ENCODE assay signal across 1 cellular context in the genomic region with DNA sequence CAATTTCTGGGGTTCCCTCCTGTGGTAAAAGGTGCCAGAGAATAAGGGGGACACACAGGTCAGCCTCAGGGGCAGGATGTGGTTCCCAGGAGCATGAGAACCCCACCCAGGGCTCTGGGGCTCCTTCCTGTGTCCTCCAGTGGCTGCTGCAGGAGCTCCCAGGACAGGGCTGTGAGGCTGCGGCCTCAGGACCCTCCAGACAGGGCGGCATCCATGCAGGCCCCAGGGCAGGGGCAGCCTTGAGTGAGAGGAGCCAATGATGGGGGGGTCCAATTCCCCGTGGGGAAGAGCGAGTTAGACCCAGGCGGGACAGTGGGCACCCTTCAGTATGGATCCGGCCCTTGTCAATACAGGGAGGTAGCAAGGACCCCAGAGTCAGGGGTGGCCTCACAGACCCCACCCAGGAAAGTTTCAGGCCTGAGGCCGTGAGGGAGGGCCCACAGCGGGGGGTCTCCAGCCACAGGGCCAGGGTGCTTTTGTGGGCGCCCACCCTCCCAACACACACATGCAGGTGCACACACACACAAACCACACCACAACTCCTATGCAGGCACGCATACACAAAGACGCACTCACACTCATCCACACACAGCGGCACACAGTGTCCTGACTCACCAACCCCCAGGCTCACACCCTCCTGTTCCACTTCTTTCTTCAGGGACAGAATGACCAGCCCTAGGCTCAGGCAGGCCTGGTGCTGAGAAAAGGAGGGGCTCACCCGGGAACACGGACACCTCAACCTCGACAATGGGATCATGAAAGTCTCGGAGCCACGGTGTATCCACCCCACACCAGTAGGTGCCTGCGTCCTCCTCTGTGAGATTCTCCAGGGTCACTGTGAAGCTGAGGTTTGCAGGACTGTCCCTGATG.
TF ChIP-seq lines count a peak whose summit lies in the region.

No MANE protein-coding gene starts in this region.

TF ChIP-seq in GM12878, 131 proteins besides CTCF, POLR2A, EP300 and RAD21:
- TF ChIP-seq EGR1 (IDR thresholded peaks at IDR 0.05; ENCODE audit: borderline replicate concordance in 1 of 2, low read depth in 2 of 2, low read length in 2 of 2) = no peak
- TF ChIP-seq FOXK2 (IDR thresholded peaks at IDR 0.05) = no peak
- no peak for TF ChIP-seq ATF7 (IDR thresholded peaks at IDR 0.05; ENCODE audit: low read depth)
- TF ChIP-seq STAT1 (conservative IDR thresholded peaks at IDR 0.05) = no peak
- TF ChIP-seq, protein P1, sequence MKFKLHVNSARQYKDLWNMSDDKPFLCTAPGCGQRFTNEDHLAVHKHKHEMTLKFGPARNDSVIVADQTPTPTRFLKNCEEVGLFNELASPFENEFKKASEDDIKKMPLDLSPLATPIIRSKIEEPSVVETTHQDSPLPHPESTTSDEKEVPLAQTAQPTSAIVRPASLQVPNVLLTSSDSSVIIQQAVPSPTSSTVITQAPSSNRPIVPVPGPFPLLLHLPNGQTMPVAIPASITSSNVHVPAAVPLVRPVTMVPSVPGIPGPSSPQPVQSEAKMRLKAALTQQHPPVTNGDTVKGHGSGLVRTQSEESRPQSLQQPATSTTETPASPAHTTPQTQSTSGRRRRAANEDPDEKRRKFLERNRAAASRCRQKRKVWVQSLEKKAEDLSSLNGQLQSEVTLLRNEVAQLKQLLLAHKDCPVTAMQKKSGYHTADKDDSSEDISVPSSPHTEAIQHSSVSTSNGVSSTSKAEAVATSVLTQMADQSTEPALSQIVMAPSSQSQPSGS (IDR thresholded peaks at IDR 0.05; ENCODE audit: low read length) = no peak
- no peak for TF ChIP-seq WRNIP1 (IDR thresholded peaks at IDR 0.05; ENCODE audit: borderline replicate concordance, low read depth, low read length)
- TF ChIP-seq, protein P2, sequence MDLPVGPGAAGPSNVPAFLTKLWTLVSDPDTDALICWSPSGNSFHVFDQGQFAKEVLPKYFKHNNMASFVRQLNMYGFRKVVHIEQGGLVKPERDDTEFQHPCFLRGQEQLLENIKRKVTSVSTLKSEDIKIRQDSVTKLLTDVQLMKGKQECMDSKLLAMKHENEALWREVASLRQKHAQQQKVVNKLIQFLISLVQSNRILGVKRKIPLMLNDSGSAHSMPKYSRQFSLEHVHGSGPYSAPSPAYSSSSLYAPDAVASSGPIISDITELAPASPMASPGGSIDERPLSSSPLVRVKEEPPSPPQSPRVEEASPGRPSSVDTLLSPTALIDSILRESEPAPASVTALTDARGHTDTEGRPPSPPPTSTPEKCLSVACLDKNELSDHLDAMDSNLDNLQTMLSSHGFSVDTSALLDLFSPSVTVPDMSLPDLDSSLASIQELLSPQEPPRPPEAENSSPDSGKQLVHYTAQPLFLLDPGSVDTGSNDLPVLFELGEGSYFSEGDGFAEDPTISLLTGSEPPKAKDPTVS (IDR thresholded peaks at IDR 0.05; ENCODE audit: low read depth, low read length) = no peak
- TF ChIP-seq TCF7 (IDR thresholded peaks at IDR 0.05; ENCODE audit: borderline replicate concordance) = no peak
- no peak for TF ChIP-seq MEF2A (IDR thresholded peaks at IDR 0.05; ENCODE audit: insufficient read depth, low read depth, low read length)
- TF ChIP-seq, protein P3, sequence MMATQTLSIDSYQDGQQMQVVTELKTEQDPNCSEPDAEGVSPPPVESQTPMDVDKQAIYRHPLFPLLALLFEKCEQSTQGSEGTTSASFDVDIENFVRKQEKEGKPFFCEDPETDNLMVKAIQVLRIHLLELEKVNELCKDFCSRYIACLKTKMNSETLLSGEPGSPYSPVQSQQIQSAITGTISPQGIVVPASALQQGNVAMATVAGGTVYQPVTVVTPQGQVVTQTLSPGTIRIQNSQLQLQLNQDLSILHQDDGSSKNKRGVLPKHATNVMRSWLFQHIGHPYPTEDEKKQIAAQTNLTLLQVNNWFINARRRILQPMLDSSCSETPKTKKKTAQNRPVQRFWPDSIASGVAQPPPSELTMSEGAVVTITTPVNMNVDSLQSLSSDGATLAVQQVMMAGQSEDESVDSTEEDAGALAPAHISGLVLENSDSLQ (IDR thresholded peaks at IDR 0.05) = no peak
